In the genomic region with DNA sequence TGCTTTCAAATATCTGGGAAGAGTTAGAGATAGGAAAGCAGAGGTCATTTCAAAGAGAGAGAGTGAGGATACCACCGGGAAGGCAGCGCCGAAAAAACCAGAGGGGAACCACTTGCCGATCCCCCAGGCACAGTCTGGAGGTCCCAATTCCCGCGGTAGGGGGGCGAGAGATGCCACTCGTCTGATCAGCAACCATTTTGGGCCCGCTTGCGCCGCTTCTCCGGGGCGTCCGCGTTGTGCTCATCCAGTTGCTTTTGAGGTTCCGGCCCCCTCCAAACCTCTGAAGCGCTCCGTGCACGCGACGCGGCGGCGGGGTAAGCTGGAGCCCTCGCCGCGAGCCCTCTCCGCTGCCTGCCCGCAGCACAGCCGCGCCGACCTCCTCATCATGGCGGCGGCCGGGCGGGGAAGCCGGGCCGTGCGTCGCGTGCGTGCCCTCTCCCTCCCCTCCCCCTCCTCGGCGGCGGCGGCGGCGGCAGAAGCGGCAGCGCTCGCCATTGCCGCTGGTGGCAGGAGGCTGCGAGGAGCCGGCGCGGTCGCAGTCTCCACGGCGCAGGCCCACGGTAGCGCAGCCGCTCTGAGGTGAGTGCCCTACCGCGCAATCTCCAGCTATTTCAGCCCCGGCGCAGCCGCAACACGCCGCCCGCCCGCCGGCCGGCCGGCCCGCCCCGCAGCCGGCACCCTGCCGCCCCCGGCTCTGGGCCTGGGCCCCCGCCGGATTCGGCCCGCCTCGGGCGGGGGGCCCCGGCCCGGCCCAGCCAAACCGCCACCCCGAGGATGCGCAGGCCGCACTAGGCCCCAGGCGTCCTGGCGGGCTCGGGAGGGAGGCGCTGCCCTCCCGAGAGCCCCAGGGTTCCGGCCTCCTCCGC, we compare ENCODE assay signal across 8 cellular contexts. TPM values are rescaled to one million over a fixed set of nuclear protein-coding genes. Genes with fewer than 3 reads are reported as not detected.
DNase-seq lines count a peak whose midpoint lies in the region; ATAC-seq, FAIRE-seq and TF ChIP-seq lines count a peak whose summit lies in the region.

A gene (plus strand): TSS at position 475 of the 866 bp plus-strand sequence. CDS start 45,632 bp downstream, outside the sequence.

- POLR2A ChIA-PET in naive thymus-derived CD8-positive, alpha-beta T cell (lab: Charles Lee): interaction anchor here (0.6 to 2.8 kb wide), 9 partner anchors 7 to 458 kb away, joined by 3 to 17 read pairs (median 4); no protein-coding TSS in a partner anchor

- H3K27ac Mint-ChIP-seq in activated T-helper 1 cell treated with anti-CD3 and anti-CD28 coated beads, Interleukin-12 subunit alpha, Interleukin-12 subunit beta, Interleukin-2, Interleukin-4 antibody, amounts not matched to agents 30 ng/mL and 10 ng/mL and 1 ng/mL, durations not matched to agents 14 hours and 24 hours and 36 hours: peak within 1 kb of the TSS; percentile 99
- H3K27ac Mint-ChIP-seq in naive thymus-derived CD8-positive, alpha-beta T cell: peak within 1 kb of the TSS; percentile 87 to 99 (median 98)
- peak within 1 kb of the TSS; percentile 98 for H3K27ac Mint-ChIP-seq in stimulated activated naive B cell treated with anti-CD40 and anti-IgM and Interleukin-4, amounts not matched to agents 10 μg/mL and 1 μg/mL and 100 μg/mL, for 72 hours

- no peaks in the 10 kb centered on the region for H4K20me1 ChIP-seq in fibroblast of lung (ENCODE audit: control insufficient read depth, extremely low read depth, insufficient read depth, low read length)

- H3K4me1 ChIP-seq in fibroblast of lung (ENCODE audit: control insufficient read depth, extremely low read depth, insufficient read depth, low read length): peaks cover 2% of the 10 kb centered on the region

- peak within 1 kb of the TSS; percentile 73 for H2AFZ ChIP-seq in fibroblast of lung (ENCODE audit: low read length)

- peaks cover 48% of the 10 kb centered on the region for H3K4me1 Mint-ChIP-seq in activated T-helper 1 cell treated with anti-CD3 and anti-CD28 coated beads, Interleukin-12 subunit alpha, Interleukin-12 subunit beta, Interleukin-2, Interleukin-4 antibody, amounts not matched to agents 30 ng/mL and 10 ng/mL and 1 ng/mL, durations not matched to agents 14 hours and 24 hours and 36 hours (ENCODE audit: low read depth)
- peaks cover 23 to 79% (median 57%) of the 10 kb centered on the region in 4 donors for H3K4me1 Mint-ChIP-seq in naive thymus-derived CD8-positive, alpha-beta T cell
- H3K4me1 Mint-ChIP-seq in stimulated activated naive B cell treated with anti-CD40 and anti-IgM and Interleukin-4, amounts not matched to agents 10 μg/mL and 1 μg/mL and 100 μg/mL, for 72 hours: peaks cover 32 to 58% of the 10 kb centered on the region in 2 donors

- H3K27me3 Mint-ChIP-seq in activated T-helper 1 cell treated with anti-CD3 and anti-CD28 coated beads, Interleukin-12 subunit alpha, Interleukin-12 subunit beta, Interleukin-2, Interleukin-4 antibody, amounts not matched to agents 30 ng/mL and 10 ng/mL and 1 ng/mL, durations not matched to agents 14 hours and 24 hours and 36 hours (ENCODE audit: insufficient read depth): no peaks in the 10 kb centered on the region
- no peaks in the 10 kb centered on the region for H3K27me3 Mint-ChIP-seq in naive thymus-derived CD8-positive, alpha-beta T cell
- H3K27me3 Mint-ChIP-seq in stimulated activated naive B cell treated with anti-CD40 and anti-IgM and Interleukin-4, amounts not matched to agents 10 μg/mL and 1 μg/mL and 100 μg/mL, for 72 hours: no peaks in the 10 kb centered on the region

- no peaks in the 10 kb centered on the region for H3K27me3 ChIP-seq in fibroblast of lung (ENCODE audit: control insufficient read depth, insufficient read depth, low read length)

- H3K4me3 Mint-ChIP-seq in activated T-helper 1 cell treated with anti-CD3 and anti-CD28 coated beads, Interleukin-12 subunit alpha, Interleukin-12 subunit beta, Interleukin-2, Interleukin-4 antibody, amounts not matched to agents 30 ng/mL and 10 ng/mL and 1 ng/mL, durations not matched to agents 14 hours and 24 hours and 36 hours: peak within 1 kb of the TSS; percentile 98
- peak within 1 kb of the TSS; percentile 92 to 98 (median 96) for H3K4me3 Mint-ChIP-seq in naive thymus-derived CD8-positive, alpha-beta T cell
- H3K4me3 Mint-ChIP-seq in stimulated activated naive B cell treated with anti-CD40 and anti-IgM and Interleukin-4, amounts not matched to agents 10 μg/mL and 1 μg/mL and 100 μg/mL, for 72 hours: peak within 1 kb of the TSS; percentile 95 to 97

- H3K27ac ChIP-seq in fibroblast of lung (ENCODE audit: insufficient read depth, low read length): peak within 1 kb of the TSS; percentile 91

- intact Hi-C loops in activated T-helper 1 cell treated with anti-CD3 and anti-CD28 coated beads, Interleukin-12 subunit alpha, Interleukin-12 subunit beta, Interleukin-2, Interleukin-4 antibody, amounts not matched to agents 30 ng/mL and 10 ng/mL and 1 ng/mL, durations not matched to agents 14 hours and 24 hours and 36 hours (cut with micrococcal nuclease): loop anchor here (1.0 to 5.0 kb wide), 12 partner anchors 24 to 1716 kb away; a partner anchor contains a TSS

- H3K9me3 ChIP-seq in fibroblast of lung (ENCODE audit: control insufficient read depth, insufficient read depth, low read depth, low read length): no peaks in the 10 kb centered on the region

- ATAC-seq in GM21529 (IDR thresholded peaks at IDR 0.05; ENCODE audit: unreplicated experiment): peak; percentile 70
- peak; percentile 86 to 87 for ATAC-seq in naive thymus-derived CD8-positive, alpha-beta T cell
- ATAC-seq in stimulated activated naive B cell treated with anti-CD40 and anti-IgM and Interleukin-4, amounts not matched to agents 10 μg/mL and 1 μg/mL and 100 μg/mL, for 72 hours (replicated peaks): peak; percentile 89 to 90

- peak within 1 kb of the TSS; percentile 73 to 97 (median 90) for H3K4me3 ChIP-seq in fibroblast of lung (replicated peaks in 1 of 4; ENCODE audit: control extremely low read depth in 1 of 4, insufficient read depth in 1 of 4, low read depth in 3 of 4, low read length in 4 of 4)

- FAIRE-seq in RCC 7860 (lab: Jason Lieb, UNC): no peak

- peak within 1 kb of the TSS; percentile 96 for H3K9ac ChIP-seq in fibroblast of lung (ENCODE audit: insufficient read depth, low read length)

- H3K79me2 ChIP-seq in fibroblast of lung (ENCODE audit: control insufficient read depth, insufficient read depth, low read length): peaks cover 52% of the 10 kb centered on the region

- in situ Hi-C loops in KBM-7 (cut with MboI; ENCODE audit: low pct_unique_long_range_greater_than_20kb, low sequenced_read_pairs): no loop called here

- H3K4me2 ChIP-seq in fibroblast of lung (ENCODE audit: extremely low read depth, insufficient read depth, low read length): peak within 1 kb of the TSS; percentile 79

- peak; percentile 84 for DNase-seq in DMS53 treated with DMSO at 0.1 percent for 48 hours (lab: John Stamatoyannopoulos, UW; ENCODE audit: unreplicated experiment)
- DNase-seq in KBM-7: peak; percentile 92
- peak; percentile 87 for DNase-seq in RCC 7860 (ENCODE audit: low spot score)
- DNase-seq in activated T-helper 1 cell treated with anti-CD3 and anti-CD28 coated beads, Interleukin-12 subunit alpha, Interleukin-12 subunit beta, Interleukin-2, Interleukin-4 antibody, amounts not matched to agents 30 ng/mL and 10 ng/mL and 1 ng/mL, durations not matched to agents 14 hours and 24 hours and 36 hours (ENCODE audit: low spot score): peak; percentile 89
- DNase-seq in fibroblast of lung (ENCODE audit: low read depth in 2 of 2): peak; percentile 91
- DNase-seq in naive thymus-derived CD8-positive, alpha-beta T cell: peak; percentile 87 to 94 (median 92)
- peak; percentile 89 for DNase-seq in stimulated activated naive B cell treated with anti-CD40 and anti-IgM and Interleukin-4, amounts not matched to agents 10 μg/mL and 1 μg/mL and 100 μg/mL, for 72 hours

- TF ChIP-seq CTCF in fibroblast of lung (conservative IDR thresholded peaks at IDR 0.05 in 1 of 2, IDR thresholded peaks at IDR 0.05 in 1 of 2; ENCODE audit: low read depth in 1 of 2, low read length in 2 of 2): no peak

- H3K36me3 Mint-ChIP-seq in activated T-helper 1 cell treated with anti-CD3 and anti-CD28 coated beads, Interleukin-12 subunit alpha, Interleukin-12 subunit beta, Interleukin-2, Interleukin-4 antibody, amounts not matched to agents 30 ng/mL and 10 ng/mL and 1 ng/mL, durations not matched to agents 14 hours and 24 hours and 36 hours (ENCODE audit: low read depth): peaks cover 31% of the 10 kb centered on the region
- H3K36me3 Mint-ChIP-seq in naive thymus-derived CD8-positive, alpha-beta T cell: peaks cover 0 to 9% (median 5%) of the 10 kb centered on the region in 3 donors
- H3K36me3 Mint-ChIP-seq in stimulated activated naive B cell treated with anti-CD40 and anti-IgM and Interleukin-4, amounts not matched to agents 10 μg/mL and 1 μg/mL and 100 μg/mL, for 72 hours: peaks cover 28 to 31% of the 10 kb centered on the region in 2 donors

- no peaks in the 10 kb centered on the region for H3K36me3 ChIP-seq in fibroblast of lung (ENCODE audit: control insufficient read depth, insufficient read depth, low read length)

- H3K9me3 Mint-ChIP-seq in activated T-helper 1 cell treated with anti-CD3 and anti-CD28 coated beads, Interleukin-12 subunit alpha, Interleukin-12 subunit beta, Interleukin-2, Interleukin-4 antibody, amounts not matched to agents 30 ng/mL and 10 ng/mL and 1 ng/mL, durations not matched to agents 14 hours and 24 hours and 36 hours: no peaks in the 10 kb centered on the region
- H3K9me3 Mint-ChIP-seq in naive thymus-derived CD8-positive, alpha-beta T cell: no peaks in the 10 kb centered on the region
- H3K9me3 Mint-ChIP-seq in stimulated activated naive B cell treated with anti-CD40 and anti-IgM and Interleukin-4, amounts not matched to agents 10 μg/mL and 1 μg/mL and 100 μg/mL, for 72 hours: peaks cover 2 to 5% of the 10 kb centered on the region in 2 donors

RNA-seq across cellular contexts. Expression of the gene that starts here (rescaled TPM):
- total RNA-seq in activated T-helper 1 cell treated with anti-CD3 and anti-CD28 coated beads, Interleukin-12 subunit alpha, Interleukin-12 subunit beta, Interleukin-2, Interleukin-4 antibody, amounts not matched to agents 30 ng/mL and 10 ng/mL and 1 ng/mL, durations not matched to agents 14 hours and 24 hours and 36 hours: 22.8 and 25.9 TPM in 2 replicates
- total RNA-seq in fibroblast of lung: 12.6 and 15.5 TPM in 2 replicates
- polyA plus RNA-seq in fibroblast of lung: 7.3 and 11.3 TPM in 2 replicates
- polyA plus RNA-seq in fibroblast of lung (2012): 6.4 and 9.0 TPM in 2 replicates
- 27.9 and 33.2 TPM in 2 replicates for polyA minus RNA-seq in fibroblast of lung (ENCODE audit: low replicate concordance)
- 10 to 100 TPM; 44.3 to 45.0 TPM for total RNA-seq in naive thymus-derived CD8-positive, alpha-beta T cell
- 10 to 100 TPM; 11.7 to 22.5 (median 19.6) TPM for polyA plus RNA-seq in naive thymus-derived CD8-positive, alpha-beta T cell

Comparison
In these comparisons a context has a peak if more than half of its experiments do, and no peak if none do; other contexts are left out.
1. Peak in every context shown above with its lines: DNase-seq, ATAC-seq, H3K4me3 ChIP-seq and H3K27ac ChIP-seq.